Comparison of ENCODE assay signal across 18 cellular contexts in the genomic region with DNA sequence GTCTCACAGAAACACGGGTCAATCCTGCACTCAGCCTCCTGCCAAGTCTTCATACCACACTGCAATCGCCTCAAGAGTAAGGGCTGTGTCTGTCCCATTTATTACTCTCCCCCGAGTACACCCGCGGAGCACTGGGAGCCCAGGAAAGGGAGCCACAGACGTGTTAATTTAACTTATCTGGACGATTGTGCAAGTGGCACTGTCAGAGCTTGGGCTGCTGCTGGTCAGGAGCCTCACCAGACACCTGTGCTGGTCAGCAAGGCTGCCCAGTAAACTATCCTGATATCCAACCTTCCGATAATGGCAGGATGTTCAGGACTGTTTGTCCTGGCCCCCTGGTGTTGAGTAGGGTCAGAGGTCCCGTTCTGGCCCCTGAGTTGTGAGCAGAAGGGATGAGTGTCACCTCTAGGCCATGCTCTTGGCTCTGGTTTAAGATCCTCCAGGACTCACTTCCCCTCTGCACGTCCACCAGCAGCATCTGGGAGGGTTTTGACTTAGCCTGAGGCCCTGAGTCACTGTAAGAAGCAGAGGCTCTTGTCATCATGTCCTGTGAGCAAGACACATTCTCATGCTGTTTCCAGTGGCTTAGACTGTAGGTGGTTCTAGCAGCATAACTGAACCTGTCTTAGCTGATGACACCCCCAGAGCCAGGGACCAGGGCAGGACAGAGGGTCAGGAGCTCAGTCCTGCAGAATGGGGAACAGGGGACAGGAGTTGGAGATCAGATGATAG.
DNase-seq lines count a peak whose midpoint lies in the region; ATAC-seq and TF ChIP-seq lines count a peak whose summit lies in the region.
"Had no signal": no experiment of that assay in that cellular context is flagged by ENCODE, and none has a peak within 500 bp of the region (broad histone marks: within the 10 kb centered on the region; RNA-seq: fewer than 3 reads in every experiment).

No MANE protein-coding gene starts in this region.

- POLR2A ChIA-PET in Panc1 (lab: Charles Lee), result no interaction called here

- H3K27me3 Mint-ChIP-seq in HFFc6 (ENCODE audit: insufficient read depth), result peaks cover 3% of the 10 kb centered on the region

- intact Hi-C loops in Panc1 (cut with micrococcal nuclease; ENCODE audit: unreplicated experiment), result no loop called here

- no peaks in the 10 kb centered on the region for H3K36me3 ChIP-seq in Panc1 (ENCODE audit: control insufficient read depth, insufficient read depth, low read length)
- H3K36me3 ChIP-seq: colonic mucosa, left lung, thyroid gland had no signal

- ATAC-seq in Panc1 (peak; percentile 50), foreskin keratinocyte (peak; percentile 51), HG02759 (IDR thresholded peaks at IDR 0.05; ENCODE audit: unreplicated experiment) (no peak), GM19328 (IDR thresholded peaks at IDR 0.05; ENCODE audit: unreplicated experiment) (no peak)
- ATAC-seq: CD8-positive, alpha-beta T cell; left lung had no signal

- H3K4me1 ChIP-seq in Panc1 (ENCODE audit: control insufficient read depth, insufficient read depth, low read length) (no peaks in the 10 kb centered on the region), foreskin keratinocyte (no peaks in the 10 kb centered on the region)
- H3K4me1 ChIP-seq: colonic mucosa, left lung, thyroid gland had no signal

- TF ChIP-seq CTCF in HFFc6 (IDR thresholded peaks at IDR 0.05), result peak; percentile 15; the same call in 1 of the 2 replicates
- TF ChIP-seq CTCF in Panc1 (IDR thresholded peaks at IDR 0.05), result no peak
- no peak for TF ChIP-seq CTCF in foreskin keratinocyte (conservative IDR thresholded peaks at IDR 0.05)

- no peak overlapping the region for H3K4me3 ChIP-seq in Panc1 (ENCODE audit: low read depth in 2 of 2, low read length in 2 of 2)
- H3K4me3 ChIP-seq: colonic mucosa, left lung, thyroid gland had no signal

- H3K27ac Mint-ChIP-seq in HFFc6, result no peak overlapping the region
- H3K27ac Mint-ChIP-seq: activated naive CD4-positive, alpha-beta T cell treated with anti-CD3 and anti-CD28 coated beads, Interleukin-2, amount 10 ng/mL, durations not matched to agents 7 days and 5 days; CD8-positive, alpha-beta T cell had no signal

- H3K9me3 Mint-ChIP-seq in HFFc6, result no peaks in the 10 kb centered on the region
- H3K9me3 Mint-ChIP-seq: activated naive CD4-positive, alpha-beta T cell treated with anti-CD3 and anti-CD28 coated beads, Interleukin-2, amount 10 ng/mL, durations not matched to agents 7 days and 5 days; CD8-positive, alpha-beta T cell had no signal

- H3K4me1 Mint-ChIP-seq in HFFc6 (ENCODE audit: low read depth), result peaks cover 21% of the 10 kb centered on the region
- H3K4me1 Mint-ChIP-seq: activated naive CD4-positive, alpha-beta T cell treated with anti-CD3 and anti-CD28 coated beads, Interleukin-2, amount 10 ng/mL, durations not matched to agents 7 days and 5 days had no signal

- DNase-seq in AG08395 (ENCODE audit: low spot score) (peak; percentile 69), HFFc6 (peak; percentile 58), Panc1 (ENCODE audit: low read depth, low spot score) (no peak), foreskin keratinocyte (peak in 1 of 2 donors; percentile 30), RPMI8226 (no peak), cerebellar cortex (ENCODE audit: low spot score) (no peak)
- DNase-seq: activated CD4-positive, alpha-beta T cell treated with anti-CD3 and anti-CD28 coated beads, Interleukin-2, amount 50 U/mL, for 1 hour; activated naive CD4-positive, alpha-beta T cell treated with anti-CD3 and anti-CD28 coated beads, Interleukin-2, amount 10 ng/mL, durations not matched to agents 7 days and 5 days; activated T-cell treated with anti-CD3 and anti-CD28 coated beads for 4 hours; CD8-positive, alpha-beta T cell; colonic mucosa; DND-41; left lung; NCI-H1417 treated with DMSO at 0.1 percent for 48 hours; thyroid gland had no signal

- H3K36me3 Mint-ChIP-seq in HFFc6 (ENCODE audit: low read depth), result no peaks in the 10 kb centered on the region
- H3K36me3 Mint-ChIP-seq: activated naive CD4-positive, alpha-beta T cell treated with anti-CD3 and anti-CD28 coated beads, Interleukin-2, amount 10 ng/mL, durations not matched to agents 7 days and 5 days; CD8-positive, alpha-beta T cell had no signal

- CTCF ChIA-PET in Panc1 (lab: Charles Lee), result no interaction called here

- in situ Hi-C loops in Panc1 (cut with HindIII; ENCODE audit: low pct_unique_long_range_greater_than_20kb, low sequenced_read_pairs), result no loop called here

- no peak overlapping the region for H3K27ac ChIP-seq in Panc1 (ENCODE audit: low read length)
- no peak overlapping the region for H3K27ac ChIP-seq in foreskin keratinocyte
- H3K27ac ChIP-seq: colonic mucosa, KMS-11, left lung, thyroid gland had no signal

- H3K4me3 Mint-ChIP-seq in HFFc6, result no peak overlapping the region
- H3K4me3 Mint-ChIP-seq: activated naive CD4-positive, alpha-beta T cell treated with anti-CD3 and anti-CD28 coated beads, Interleukin-2, amount 10 ng/mL, durations not matched to agents 7 days and 5 days; CD8-positive, alpha-beta T cell had no signal

- no peaks in the 10 kb centered on the region for H3K27me3 ChIP-seq in Panc1 (ENCODE audit: control insufficient read depth, insufficient read depth, low read length)
- H3K27me3 ChIP-seq in foreskin keratinocyte, result peaks cover 16% of the 10 kb centered on the region
- H3K27me3 ChIP-seq: colonic mucosa, left lung, thyroid gland had no signal

- no peaks in the 10 kb centered on the region for H3K9me3 ChIP-seq in Panc1 (ENCODE audit: control insufficient read depth, insufficient read depth, low read depth, low read length)
- H3K9me3 ChIP-seq: colonic mucosa, left lung, thyroid gland had no signal

- BruUV-seq in Panc1 (replicated peaks; lab: Mats Ljungman, UMichigan), result no TSS peak

Comparison
In these comparisons a context has a peak if more than half of its experiments do, and no peak if none do; other contexts are left out.
1. DNase-seq: peak in AG08395 (single experiment) and HFFc6 (single experiment); none in Panc1 (single experiment), RPMI8226 (single experiment) and cerebellar cortex (single experiment).
2. ATAC-seq: peak in Panc1 (single experiment) and foreskin keratinocyte (single experiment); none in HG02759 (single experiment) and GM19328 (single experiment).